2 cellular contexts compared by ENCODE assay signal in genomic region chr21:42164064-42164789, GRCh38.
A peak's percentile ranks its signal among the peaks of the same experiment; 100 is the strongest.
TF ChIP-seq lines count a peak whose summit lies in the region.

No MANE protein-coding gene starts in this region.

TF ChIP-seq in HEK293, 187 proteins besides CTCF, POLR2A, EP300 and RAD21 (continued from another document):
- no peak for TF ChIP-seq PRDM6 (tag by site-specific recombination; IDR thresholded peaks at IDR 0.05)
- no peak for TF ChIP-seq ZNF280D (tag by site-specific recombination; IDR thresholded peaks at IDR 0.05)
- no peak for TF ChIP-seq ZNF433 (tag by site-specific recombination; IDR thresholded peaks at IDR 0.05; ENCODE audit: low read depth)
- TF ChIP-seq ZNF654 (tag by site-specific recombination; IDR thresholded peaks at IDR 0.05; ENCODE audit: low read depth): peak; percentile 81
- TF ChIP-seq ZNF366 (tag by site-specific recombination; conservative IDR thresholded peaks at IDR 0.05): peak; percentile 30; the same call in 1 of the 2 replicates
- TF ChIP-seq KLF8 (tag by site-specific recombination; IDR thresholded peaks at IDR 0.05): no peak
- no peak for TF ChIP-seq PRDM1 (tag by site-specific recombination; IDR thresholded peaks at IDR 0.05)
- TF ChIP-seq ZNF426 (tag by site-specific recombination; IDR thresholded peaks at IDR 0.05): no peak
- no peak for TF ChIP-seq ZNF24 (tag by site-specific recombination; IDR thresholded peaks at IDR 0.05)
- no peak for TF ChIP-seq ZNF473 (tag by site-specific recombination; IDR thresholded peaks at IDR 0.05)
- no peak for TF ChIP-seq ZNF274 (IDR thresholded peaks at IDR 0.05; ENCODE audit: low read length)
- TF ChIP-seq ZNF274 (tag by site-specific recombination; IDR thresholded peaks at IDR 0.05; ENCODE audit: borderline replicate concordance): no peak
- no peak for TF ChIP-seq SP3 (tag by site-specific recombination; IDR thresholded peaks at IDR 0.05)
- TF ChIP-seq MZF1 (tag by site-specific recombination; IDR thresholded peaks at IDR 0.05; ENCODE audit: borderline replicate concordance): no peak
- TF ChIP-seq ZNF202 (tag by site-specific recombination; IDR thresholded peaks at IDR 0.05; ENCODE audit: borderline replicate concordance): no peak
- TF ChIP-seq HOXA7 (CRISPR knock-in tag; IDR thresholded peaks at IDR 0.05; ENCODE audit: borderline replicate concordance): no peak
- 0 out of 2 replicates have a peak, but pooled peaks have one; percentile 29 for TF ChIP-seq ZBTB17 (tag by site-specific recombination; IDR thresholded peaks at IDR 0.05)

TF ChIP-seq in K562, 482 proteins besides CTCF, POLR2A, EP300 and RAD21 (continued from another document):
- peak; percentile 85 for TF ChIP-seq PKNOX1 (IDR thresholded peaks at IDR 0.05)
- no peak for TF ChIP-seq ID3 (CRISPR knock-in tag; IDR thresholded peaks at IDR 0.05)
- no peak for TF ChIP-seq ID3 (tag; IDR thresholded peaks at IDR 0.05)
- peak; percentile 91 for TF ChIP-seq DEAF1 (CRISPR knock-in tag; IDR thresholded peaks at IDR 0.05)
- peak; percentile 68; the same call in 1 of the 2 replicates for TF ChIP-seq STAG1 (CRISPR knock-in tag; IDR thresholded peaks at IDR 0.05; ENCODE audit: borderline replicate concordance)
- TF ChIP-seq FOXP1 (CRISPR knock-in tag; IDR thresholded peaks at IDR 0.05): no peak
- TF ChIP-seq POLR2G (IDR thresholded peaks at IDR 0.05; ENCODE audit: low read depth, low read length): no peak
- TF ChIP-seq NR2C2 (CRISPR knock-in tag; IDR thresholded peaks at IDR 0.05): no peak
- TF ChIP-seq NR2C2 (tag; IDR thresholded peaks at IDR 0.05): peak; percentile 70; the same call in 1 of the 2 replicates
- no peak for TF ChIP-seq NR2C1 (IDR thresholded peaks at IDR 0.05)
- TF ChIP-seq NR2C1 (tag; IDR thresholded peaks at IDR 0.05): peak; percentile 49; the same call in 1 of the 2 replicates
- no peak for TF ChIP-seq ZNF41 (CRISPR knock-in tag; conservative IDR thresholded peaks at IDR 0.05)
- peak; percentile 27 for TF ChIP-seq MEIS2 (IDR thresholded peaks at IDR 0.05; ENCODE audit: partially characterized antibody)
- no peak for TF ChIP-seq TRIM25 (IDR thresholded peaks at IDR 0.05; ENCODE audit: borderline replicate concordance)
